ENCODE assay signal across 19 cellular contexts in genomic region chr11:34072041-34072440, GRCh38.
"Had no signal": no experiment of that assay in that cellular context is flagged by ENCODE, and none has a peak within 500 bp of the region (broad histone marks: within the 10 kb centered on the region; RNA-seq: fewer than 3 reads in every experiment).

No MANE protein-coding gene starts in this region.

- DNase-seq: effector CD4-positive, alpha-beta T cell; foreskin melanocyte; left colon; mammary epithelial cell; mucosa of descending colon; occipital lobe; pancreas; right cardiac atrium; stimulated activated CD4-positive, alpha-beta T cell treated with anti-CD3 and anti-CD28 coated beads, Interleukin-4, amount 100 ng/mL, for 1 hour; stimulated activated CD8-positive, alpha-beta memory T cell treated with anti-CD3 and anti-CD28 coated beads, Interleukin-4, amount 100 ng/mL, for 48 hours; stimulated activated naive CD8-positive, alpha-beta T cell treated with anti-CD3 and anti-CD28 coated beads, Interleukin-15, Interleukin-2, amounts not matched to agents 100 U/mL and 50 U/mL, for 24 hours; thyroid gland had no signal

- H3K27me3 Mint-ChIP-seq: progenitor cell of endocrine pancreas, type B pancreatic cell had no signal

- H3K4me3 Mint-ChIP-seq: nephron; stimulated activated effector memory CD8-positive, alpha-beta T cell treated with anti-CD3 and anti-CD28 coated beads, Interleukin-12 subunit alpha, Interleukin-12 subunit beta, amount 100 ng/mL, for 72 hours; type B pancreatic cell had no signal

- H3K27me3 ChIP-seq: hepatocyte, pancreas, suprapubic skin, thyroid gland had no signal

- H3K27ac ChIP-seq: coronary artery, hepatocyte, pancreas, suprapubic skin, thyroid gland had no signal

- H3K4me2 ChIP-seq: hepatocyte had no signal

- ATAC-seq: right cardiac atrium; stimulated activated effector memory CD8-positive, alpha-beta T cell treated with anti-CD3 and anti-CD28 coated beads, Interleukin-12 subunit alpha, Interleukin-12 subunit beta, amount 100 ng/mL, for 72 hours; stimulated activated naive CD8-positive, alpha-beta T cell treated with anti-CD3 and anti-CD28 coated beads, Interleukin-15, Interleukin-2, amounts not matched to agents 100 U/mL and 50 U/mL, for 24 hours had no signal

- H3K9me3 Mint-ChIP-seq: nephron; stimulated activated effector memory CD8-positive, alpha-beta T cell treated with anti-CD3 and anti-CD28 coated beads, Interleukin-12 subunit alpha, Interleukin-12 subunit beta, amount 100 ng/mL, for 72 hours; type B pancreatic cell had no signal

- H3K9me3 ChIP-seq: mucosa of descending colon, pancreas, suprapubic skin, thyroid gland had no signal

- H3K27ac Mint-ChIP-seq: nephron; progenitor cell of endocrine pancreas; stimulated activated effector memory CD8-positive, alpha-beta T cell treated with anti-CD3 and anti-CD28 coated beads, Interleukin-12 subunit alpha, Interleukin-12 subunit beta, amount 100 ng/mL, for 72 hours; type B pancreatic cell had no signal

- H3K4me3 ChIP-seq: coronary artery, hepatocyte, mucosa of descending colon, pancreas, suprapubic skin, thyroid gland had no signal

- H2AFZ ChIP-seq: hepatocyte had no signal
